8 cellular contexts compared by ENCODE assay signal in genomic region chr2:8685697-8686358, GRCh38.
DNase-seq lines count a peak whose midpoint lies in the region; ATAC-seq and TF ChIP-seq lines count a peak whose summit lies in the region.

No MANE protein-coding gene starts in this region.

- peak; percentile 58 for DNase-seq in NCI-H1436 (lab: John Stamatoyannopoulos, UW)
- DNase-seq in NCI-H1436 treated with DMSO at 0.1 percent for 48 hours (lab: John Stamatoyannopoulos, UW), result no peak
- peak; percentile 76 for DNase-seq in NCI-H82 (lab: John Stamatoyannopoulos, UW)
- peak; percentile 72 for DNase-seq in activated T-cell treated with anti-CD3 and anti-CD28 coated beads for 1 hour (ENCODE audit: low read depth)
- DNase-seq in erythroblast (lab: John Stamatoyannopoulos, UW), result peak; percentile 73 to 86
- DNase-seq in stimulated activated CD8-positive, alpha-beta memory T cell treated with anti-CD3 and anti-CD28 coated beads, Interleukin-4, amount 100 ng/mL, for 48 hours, result peak; percentile 90

- H3K4me3 ChIP-seq in mucosa of rectum (ENCODE audit: low read length in 2 of 2), result peak overlapping the region; percentile 75 to 84

- ATAC-seq in HG03097 (IDR thresholded peaks at IDR 0.05; ENCODE audit: low FRiP score, unreplicated experiment), result peak; percentile 27

- H3K4me1 ChIP-seq in mucosa of rectum (ENCODE audit: control insufficient read depth in 2 of 2, insufficient read depth in 2 of 2, low read length in 2 of 2), result peaks cover 8 to 9% of the 10 kb centered on the region in 2 donors

- peak overlapping the region; percentile 91 to 92 for H3K27ac ChIP-seq in mucosa of rectum (ENCODE audit: low read depth in 2 of 2, low read length in 2 of 2)

- no peak for TF ChIP-seq POLR2A in erythroblast (IDR thresholded peaks at IDR 0.05; ENCODE audit: low read length)

- no peaks in the 10 kb centered on the region for H3K36me3 ChIP-seq in mucosa of rectum (ENCODE audit: control insufficient read depth in 2 of 2, insufficient read depth in 2 of 2, low read length in 2 of 2)

- no peaks in the 10 kb centered on the region for H3K9me3 ChIP-seq in mucosa of rectum (ENCODE audit: control insufficient read depth in 2 of 2, low read length in 2 of 2)

- peak overlapping the region; percentile 87 to 94 for H3K9ac ChIP-seq in mucosa of rectum (ENCODE audit: low read depth in 1 of 2, low read length in 2 of 2)

- no peaks in the 10 kb centered on the region for H3K27me3 ChIP-seq in mucosa of rectum (ENCODE audit: control insufficient read depth in 2 of 2, insufficient read depth in 2 of 2, low read length in 2 of 2)
